Comparison of ENCODE assay signal across 6 cellular contexts in genomic region chr22:31503565-31503964, GRCh38. TPM values are rescaled to one million over a fixed set of nuclear protein-coding genes. Genes with fewer than 3 reads are reported as not detected.
DNase-seq lines count a peak whose midpoint lies in the region; ATAC-seq and TF ChIP-seq lines count a peak whose summit lies in the region.
"Not testable (repeated sequence)": the region's sequence is repeated elsewhere in the genome, so short reads cannot be mapped to it uniquely, and the experiment has no call there.

No MANE protein-coding gene starts in this region.

- H3K4me3 ChIP-seq in adrenal gland, psoas muscle: not testable (repeated sequence)

- not testable (repeated sequence) for H3K9me3 Mint-ChIP-seq in HFFc6; activated T-helper 1 cell treated with anti-CD3 and anti-CD28 coated beads, Interleukin-12 subunit alpha, Interleukin-12 subunit beta, Interleukin-2, Interleukin-4 antibody, amounts not matched to agents 30 ng/mL and 10 ng/mL and 1 ng/mL, durations not matched to agents 14 hours and 24 hours and 36 hours
- H3K9me3 Mint-ChIP-seq in activated CD4-positive, alpha-beta memory T cell treated with anti-CD3 and anti-CD28 coated beads for 36 hours = peaks cover 11% of the 10 kb centered on the region

- ATAC-seq in psoas muscle = peak in 3 of 4 donors; percentile 44 to 53 (median 46)

- not testable (repeated sequence) for TF ChIP-seq CTCF in HFFc6 (IDR thresholded peaks at IDR 0.05); adrenal gland (IDR thresholded peaks at IDR 0.05); psoas muscle (IDR thresholded peaks at IDR 0.05)

- peak overlapping the region; percentile 89 for H3K27ac Mint-ChIP-seq in HFFc6
- H3K27ac Mint-ChIP-seq in activated CD4-positive, alpha-beta memory T cell treated with anti-CD3 and anti-CD28 coated beads for 36 hours = peak overlapping the region; percentile 15
- peak overlapping the region; percentile 53 for H3K27ac Mint-ChIP-seq in activated T-helper 1 cell treated with anti-CD3 and anti-CD28 coated beads, Interleukin-12 subunit alpha, Interleukin-12 subunit beta, Interleukin-2, Interleukin-4 antibody, amounts not matched to agents 30 ng/mL and 10 ng/mL and 1 ng/mL, durations not matched to agents 14 hours and 24 hours and 36 hours

- peaks cover 18% of the 10 kb centered on the region for H3K4me1 Mint-ChIP-seq in HFFc6 (ENCODE audit: low read depth)
- H3K4me1 Mint-ChIP-seq in activated CD4-positive, alpha-beta memory T cell treated with anti-CD3 and anti-CD28 coated beads for 36 hours (ENCODE audit: low read depth) = peaks cover 69% of the 10 kb centered on the region
- H3K4me1 Mint-ChIP-seq in activated T-helper 1 cell treated with anti-CD3 and anti-CD28 coated beads, Interleukin-12 subunit alpha, Interleukin-12 subunit beta, Interleukin-2, Interleukin-4 antibody, amounts not matched to agents 30 ng/mL and 10 ng/mL and 1 ng/mL, durations not matched to agents 14 hours and 24 hours and 36 hours (ENCODE audit: low read depth) = peaks cover 53% of the 10 kb centered on the region

- H3K36me3 ChIP-seq in adrenal gland (replicated peaks in 1 of 2); psoas muscle (ENCODE audit: insufficient read depth in 1 of 2, low read depth in 1 of 2): not testable (repeated sequence)

- not testable (repeated sequence) for TF ChIP-seq POLR2A in adrenal gland (IDR thresholded peaks at IDR 0.05)

- intact Hi-C loops in activated CD4-positive, alpha-beta memory T cell treated with anti-CD3 and anti-CD28 coated beads for 36 hours (cut with micrococcal nuclease); activated T-helper 1 cell treated with anti-CD3 and anti-CD28 coated beads, Interleukin-12 subunit alpha, Interleukin-12 subunit beta, Interleukin-2, Interleukin-4 antibody, amounts not matched to agents 30 ng/mL and 10 ng/mL and 1 ng/mL, durations not matched to agents 14 hours and 24 hours and 36 hours (cut with micrococcal nuclease); adrenal gland (cut with DNase I); psoas muscle (cut with DNase I): not testable (repeated sequence)

- not testable (repeated sequence) for H3K4me3 Mint-ChIP-seq in HFFc6; activated CD4-positive, alpha-beta memory T cell treated with anti-CD3 and anti-CD28 coated beads for 36 hours
- H3K4me3 Mint-ChIP-seq in activated T-helper 1 cell treated with anti-CD3 and anti-CD28 coated beads, Interleukin-12 subunit alpha, Interleukin-12 subunit beta, Interleukin-2, Interleukin-4 antibody, amounts not matched to agents 30 ng/mL and 10 ng/mL and 1 ng/mL, durations not matched to agents 14 hours and 24 hours and 36 hours = peak overlapping the region; percentile 5

- POLR2A ChIA-PET in activated CD4-positive, alpha-beta memory T cell treated with anti-CD3 and anti-CD28 coated beads for 36 hours (lab: Charles Lee) = interaction anchor here (1.2 kb wide), 1 partner anchor 21 kb away, joined by 4 read pairs; no protein-coding TSS in a partner anchor

- CTCF ChIA-PET in activated CD4-positive, alpha-beta memory T cell treated with anti-CD3 and anti-CD28 coated beads for 36 hours (lab: Charles Lee) = not testable (repeated sequence)

- WGBS in adrenal gland, 4 donors = 86 to 92% (median 90%) methylated on average over 10 of the region's 10 CpGs
- 36 to 60% (median 39%) methylated on average over 10 of the region's 10 CpGs for WGBS in psoas muscle, 3 donors

- not testable (repeated sequence) for H3K4me1 ChIP-seq in adrenal gland (replicated peaks in 1 of 2); psoas muscle

- H3K27me3 Mint-ChIP-seq in HFFc6 (ENCODE audit: insufficient read depth); activated CD4-positive, alpha-beta memory T cell treated with anti-CD3 and anti-CD28 coated beads for 36 hours; activated T-helper 1 cell treated with anti-CD3 and anti-CD28 coated beads, Interleukin-12 subunit alpha, Interleukin-12 subunit beta, Interleukin-2, Interleukin-4 antibody, amounts not matched to agents 30 ng/mL and 10 ng/mL and 1 ng/mL, durations not matched to agents 14 hours and 24 hours and 36 hours (ENCODE audit: insufficient read depth): not testable (repeated sequence)

- H3K36me3 Mint-ChIP-seq in HFFc6 (ENCODE audit: low read depth) = peaks cover 14% of the 10 kb centered on the region
- H3K36me3 Mint-ChIP-seq in activated CD4-positive, alpha-beta memory T cell treated with anti-CD3 and anti-CD28 coated beads for 36 hours = peaks cover 55% of the 10 kb centered on the region
- H3K36me3 Mint-ChIP-seq in activated T-helper 1 cell treated with anti-CD3 and anti-CD28 coated beads, Interleukin-12 subunit alpha, Interleukin-12 subunit beta, Interleukin-2, Interleukin-4 antibody, amounts not matched to agents 30 ng/mL and 10 ng/mL and 1 ng/mL, durations not matched to agents 14 hours and 24 hours and 36 hours (ENCODE audit: low read depth) = peaks cover 49% of the 10 kb centered on the region

- not testable (repeated sequence) for DNase-seq in HFFc6; activated CD4-positive, alpha-beta memory T cell treated with anti-CD3 and anti-CD28 coated beads for 36 hours; activated T-helper 1 cell treated with anti-CD3 and anti-CD28 coated beads, Interleukin-12 subunit alpha, Interleukin-12 subunit beta, Interleukin-2, Interleukin-4 antibody, amounts not matched to agents 30 ng/mL and 10 ng/mL and 1 ng/mL, durations not matched to agents 14 hours and 24 hours and 36 hours (ENCODE audit: low spot score); adrenal gland; psoas muscle
- peak; percentile 48 for DNase-seq in NCI-H2171 treated with DMSO at 0.1 percent for 48 hours (lab: John Stamatoyannopoulos, UW)

- not testable (repeated sequence) for H3K9me3 ChIP-seq in adrenal gland (replicated peaks in 1 of 3); psoas muscle

- peak overlapping the region in 3 of 5 donors; percentile 30 to 76 (median 48) for H3K27ac ChIP-seq in adrenal gland
- not testable (repeated sequence) for H3K27ac ChIP-seq in psoas muscle

- not testable (repeated sequence) for H3K27me3 ChIP-seq in adrenal gland; psoas muscle (ENCODE audit: insufficient read depth in 3 of 3, low read length in 2 of 3)

RNA-seq across cellular contexts. Expression of gene SFI1, which starts 7.2 kb away (rescaled TPM):
- 10 to 100 TPM in 5 of 6 experiments, 1 to 10 TPM in 1; 8.3 to 12.1 (median 11.3) TPM for total RNA-seq in HFFc6 (2021; fragmentation: NEBNext Ultra II Directional; extraction: Animal tissue kit (Norgen Biotek cat#: 25700))
- total RNA-seq in activated CD4-positive, alpha-beta memory T cell treated with anti-CD3 and anti-CD28 coated beads for 36 hours = 100 to 1,000 TPM; 227 to 240 TPM
- total RNA-seq in activated T-helper 1 cell treated with anti-CD3 and anti-CD28 coated beads, Interleukin-12 subunit alpha, Interleukin-12 subunit beta, Interleukin-2, Interleukin-4 antibody, amounts not matched to agents 30 ng/mL and 10 ng/mL and 1 ng/mL, durations not matched to agents 14 hours and 24 hours and 36 hours = 406 and 416 TPM in 2 replicates
- 10 to 100 TPM; 15.1 to 48.3 (median 33.1) TPM for total RNA-seq in adrenal gland
- 100 to 1,000 TPM in 1 of 3 donors, 10 to 100 TPM in 2; 13.4 to 130 (median 84.0) TPM for polyA plus RNA-seq in adrenal gland
- total RNA-seq in psoas muscle = 1 to 10 TPM; 2.7 to 8.6 (median 4.1) TPM
- 1 to 10 TPM; 1.5 to 4.1 (median 2.2) TPM for polyA plus RNA-seq in psoas muscle

RNA-seq across cellular contexts. Expression of gene EIF4ENIF1, which starts 13.9 kb away (rescaled TPM):
- total RNA-seq in HFFc6 (2021; fragmentation: NEBNext Ultra II Directional; extraction: Animal tissue kit (Norgen Biotek cat#: 25700)) = 10 to 100 TPM; 23.7 to 27.3 (median 25.5) TPM
- total RNA-seq in activated CD4-positive, alpha-beta memory T cell treated with anti-CD3 and anti-CD28 coated beads for 36 hours = 10 to 100 TPM; 39.7 to 43.2 TPM
- total RNA-seq in activated T-helper 1 cell treated with anti-CD3 and anti-CD28 coated beads, Interleukin-12 subunit alpha, Interleukin-12 subunit beta, Interleukin-2, Interleukin-4 antibody, amounts not matched to agents 30 ng/mL and 10 ng/mL and 1 ng/mL, durations not matched to agents 14 hours and 24 hours and 36 hours = 101 and 105 TPM in 2 replicates
- total RNA-seq in adrenal gland = 10 to 100 TPM in 7 of 8 donors, 1 to 10 TPM in 1; 9.2 to 32.8 (median 23.6) TPM
- polyA plus RNA-seq in adrenal gland = 10 to 100 TPM; 14.1 to 29.3 (median 20.2) TPM
- total RNA-seq in psoas muscle = 10 to 100 TPM; 24.8 to 34.2 (median 26.6) TPM
- polyA plus RNA-seq in psoas muscle = 10 to 100 TPM in 2 of 3 donors, 1 to 10 TPM in 1; 9.2 to 23.4 (median 10.4) TPM

Comparison
In these comparisons a context has a peak if more than half of its experiments do, and no peak if none do; other contexts are left out.
1. H3K27ac Mint-ChIP-seq: peak in every context shown above with its lines; median percentile 89 in HFFc6; 53 in activated T-helper 1 cell treated with anti-CD3 and anti-CD28 coated beads, Interleukin-12 subunit alpha, Interleukin-12 subunit beta, Interleukin-2, Interleukin-4 antibody, amounts not matched to agents 30 ng/mL and 10 ng/mL and 1 ng/mL, durations not matched to agents 14 hours and 24 hours and 36 hours; 15 in activated CD4-positive, alpha-beta memory T cell treated with anti-CD3 and anti-CD28 coated beads for 36 hours.